In genomic region chr15:69637818-69638217, GRCh38 we compare ENCODE assay signal across 27 cellular contexts.
"Had no signal": no experiment of that assay in that cellular context is flagged by ENCODE, and none has a peak within 500 bp of the region (broad histone marks: within the 10 kb centered on the region; RNA-seq: fewer than 3 reads in every experiment).

No MANE protein-coding gene starts in this region.

- H3K27me3 Mint-ChIP-seq: activated naive CD4-positive, alpha-beta T cell treated with anti-CD3 and anti-CD28 coated beads, Interleukin-2, amount 50 U/mL, for 24 hours had no signal

- H3K9me3 Mint-ChIP-seq: effector memory CD8-positive, alpha-beta T cell had no signal

- ATAC-seq: activated CD4-positive, CD25-positive, alpha-beta regulatory T cell treated with anti-CD3 and anti-CD28 coated beads, Interleukin-2, amount 50 U/mL, for 24 hours; activated naive CD8-positive, alpha-beta T cell treated with anti-CD3 and anti-CD28 coated beads, Interleukin-2, amount 50 U/mL, for 24 hours; activated T-helper 17 cell treated with anti-CD3 and anti-CD28 coated beads, Interleukin-2, amount 50 U/mL, for 72 hours; body of pancreas; effector memory CD8-positive, alpha-beta T cell; gastroesophageal sphincter had no signal

- DNase-seq: activated B cell treated with CpG ODN at 0.5 μM for 24 hours; activated CD4-positive, alpha-beta T cell treated with anti-CD3 and anti-CD28 coated beads for 48 hours; activated CD4-positive, alpha-beta T cell treated with anti-CD3 and anti-CD28 coated beads, Interleukin-2, amount 50 U/mL, for 1 hour; activated CD4-positive, alpha-beta T cell treated with anti-CD3 and anti-CD28 coated beads, Interleukin-2, amount 50 U/mL, for 48 hours; activated effector memory CD4-positive, alpha-beta T cell treated with Interleukin-2 at 50 U/mL for 16 hours; activated gamma-delta T cell treated with Interleukin-2 at 50 U/mL for 16 hours; activated naive CD4-positive, alpha-beta T cell treated with Interleukin-2 at 50 U/mL for 16 hours; activated naive CD8-positive, alpha-beta T cell treated with anti-CD3 and anti-CD28 coated beads for 36 hours; activated naive CD8-positive, alpha-beta T cell treated with anti-CD3 and anti-CD28 coated beads, Interleukin-2, amount 50 U/mL, for 24 hours; activated T-cell treated with anti-CD3 and anti-CD28 coated beads, Interleukin-2, amount 50 U/mL, for 1 hour; amygdala; aorta; body of pancreas; caudate nucleus; cortex of kidney; dermis blood vessel endothelial cell; effector CD4-positive, alpha-beta T cell; effector memory CD8-positive, alpha-beta T cell; erythroblast; esophagus squamous epithelium; foreskin melanocyte; T1000; WERI-Rb-1 had no signal

- H3K4me1 Mint-ChIP-seq: activated B cell treated with CpG ODN at 0.5 μM for 24 hours; activated naive CD4-positive, alpha-beta T cell treated with anti-CD3 and anti-CD28 coated beads, Interleukin-2, amount 50 U/mL, for 24 hours; activated T-helper 17 cell treated with anti-CD3 and anti-CD28 coated beads, Interleukin-2, amount 50 U/mL, for 72 hours had no signal

- H3K27ac Mint-ChIP-seq: activated B cell treated with CpG ODN at 0.5 μM for 24 hours; activated naive CD8-positive, alpha-beta T cell treated with anti-CD3 and anti-CD28 coated beads for 36 hours; activated naive CD8-positive, alpha-beta T cell treated with anti-CD3 and anti-CD28 coated beads, Interleukin-2, amount 50 U/mL, for 24 hours; activated T-helper 17 cell treated with anti-CD3 and anti-CD28 coated beads, Interleukin-2, amount 50 U/mL, for 72 hours; effector memory CD8-positive, alpha-beta T cell had no signal

- H3K36me3 Mint-ChIP-seq: activated naive CD8-positive, alpha-beta T cell treated with anti-CD3 and anti-CD28 coated beads for 36 hours had no signal

- H3K4me3 Mint-ChIP-seq: activated B cell treated with CpG ODN at 0.5 μM for 24 hours; activated naive CD4-positive, alpha-beta T cell treated with anti-CD3 and anti-CD28 coated beads, Interleukin-2, amount 50 U/mL, for 24 hours; activated naive CD8-positive, alpha-beta T cell treated with anti-CD3 and anti-CD28 coated beads for 36 hours; activated naive CD8-positive, alpha-beta T cell treated with anti-CD3 and anti-CD28 coated beads, Interleukin-2, amount 50 U/mL, for 24 hours; activated T-helper 17 cell treated with anti-CD3 and anti-CD28 coated beads, Interleukin-2, amount 50 U/mL, for 72 hours; effector memory CD8-positive, alpha-beta T cell had no signal
